ENCODE assay signal across 9 cellular contexts in genomic region chr17:68377771-68378201, GRCh38.
DNase-seq lines count a peak whose midpoint lies in the region; ATAC-seq and TF ChIP-seq lines count a peak whose summit lies in the region.
"Had no signal": no experiment of that assay in that cellular context is flagged by ENCODE, and none has a peak within 500 bp of the region (broad histone marks: within the 10 kb centered on the region; RNA-seq: fewer than 3 reads in every experiment).

No MANE protein-coding gene starts in this region.

- H3K27me3 ChIP-seq in mucosa of stomach (ENCODE audit: control insufficient read depth, insufficient read depth, low read length) (no peaks in the 10 kb centered on the region), tibial artery (no peaks in the 10 kb centered on the region)

- peaks cover 7% of the 10 kb centered on the region for H3K36me3 Mint-ChIP-seq in activated naive CD8-positive, alpha-beta T cell
- H3K36me3 Mint-ChIP-seq in activated naive CD8-positive, alpha-beta T cell treated with anti-CD3 and anti-CD28 coated beads for 36 hours = no peaks in the 10 kb centered on the region
- H3K36me3 Mint-ChIP-seq in activated CD4-positive, alpha-beta memory T cell treated with anti-CD3 and anti-CD28 coated beads for 36 hours = peaks cover 2% of the 10 kb centered on the region

- POLR2A ChIA-PET in activated CD4-positive, alpha-beta memory T cell treated with anti-CD3 and anti-CD28 coated beads for 36 hours (lab: Charles Lee) = no interaction called here

- peaks cover 1% of the 10 kb centered on the region for H3K4me1 Mint-ChIP-seq in activated naive CD8-positive, alpha-beta T cell (ENCODE audit: low read depth)
- peaks cover under 1% of the 10 kb centered on the region for H3K4me1 Mint-ChIP-seq in activated naive CD8-positive, alpha-beta T cell treated with anti-CD3 and anti-CD28 coated beads for 36 hours
- H3K4me1 Mint-ChIP-seq in activated CD4-positive, alpha-beta memory T cell treated with anti-CD3 and anti-CD28 coated beads for 36 hours (ENCODE audit: low read depth) = peaks cover 7% of the 10 kb centered on the region

- H3K4me3 ChIP-seq in choroid plexus epithelial cell (ENCODE audit: low read depth, low read length) (peak overlapping the region; percentile 22), mucosa of stomach (ENCODE audit: low read length) (no peak overlapping the region), tibial artery (no peak overlapping the region)

- no peak for DNase-seq in activated naive CD8-positive, alpha-beta T cell treated with anti-CD3 and anti-CD28 coated beads for 36 hours
- DNase-seq in choroid plexus epithelial cell (ENCODE audit: low read depth) (no peak), tibial artery (no peak), NCI-H1436 treated with DMSO at 0.1 percent for 48 hours (lab: John Stamatoyannopoulos, UW) (no peak)
- no peak for DNase-seq in activated CD4-positive, alpha-beta memory T cell treated with anti-CD3 and anti-CD28 coated beads for 36 hours
- DNase-seq: activated CD4-positive, alpha-beta T cell treated with anti-CD3 and anti-CD28 coated beads for 4 hours had no signal

- H3K4me3 Mint-ChIP-seq in activated naive CD8-positive, alpha-beta T cell = no peak overlapping the region
- no peak overlapping the region for H3K4me3 Mint-ChIP-seq in activated naive CD8-positive, alpha-beta T cell treated with anti-CD3 and anti-CD28 coated beads for 36 hours
- H3K4me3 Mint-ChIP-seq in activated CD4-positive, alpha-beta memory T cell treated with anti-CD3 and anti-CD28 coated beads for 36 hours = no peak overlapping the region

- no peak for ATAC-seq in HG03469 (IDR thresholded peaks at IDR 0.05; ENCODE audit: unreplicated experiment)

- H3K4me1 ChIP-seq in mucosa of stomach (ENCODE audit: control insufficient read depth, insufficient read depth, low read length) (peaks cover 20% of the 10 kb centered on the region), tibial artery (peaks cover 0 to 21% (median 14%) of the 10 kb centered on the region in 4 donors)

- H3K9ac ChIP-seq in mucosa of stomach (ENCODE audit: low read length) = peak overlapping the region; percentile 50

- H3K9me3 ChIP-seq in mucosa of stomach (ENCODE audit: control insufficient read depth, low read length) (no peaks in the 10 kb centered on the region), tibial artery (no peaks in the 10 kb centered on the region)

- H3K27me3 Mint-ChIP-seq in activated naive CD8-positive, alpha-beta T cell = no peaks in the 10 kb centered on the region
- H3K27me3 Mint-ChIP-seq in activated naive CD8-positive, alpha-beta T cell treated with anti-CD3 and anti-CD28 coated beads for 36 hours = no peaks in the 10 kb centered on the region
- H3K27me3 Mint-ChIP-seq in activated CD4-positive, alpha-beta memory T cell treated with anti-CD3 and anti-CD28 coated beads for 36 hours = no peaks in the 10 kb centered on the region

- H3K9me3 Mint-ChIP-seq in activated naive CD8-positive, alpha-beta T cell (ENCODE audit: low read depth) = no peaks in the 10 kb centered on the region
- no peaks in the 10 kb centered on the region for H3K9me3 Mint-ChIP-seq in activated naive CD8-positive, alpha-beta T cell treated with anti-CD3 and anti-CD28 coated beads for 36 hours
- no peaks in the 10 kb centered on the region for H3K9me3 Mint-ChIP-seq in activated CD4-positive, alpha-beta memory T cell treated with anti-CD3 and anti-CD28 coated beads for 36 hours

- intact Hi-C loops in tibial artery (cut with DNase I; ENCODE audit: low total_unique reads) = no loop called here
- intact Hi-C loops in activated CD4-positive, alpha-beta memory T cell treated with anti-CD3 and anti-CD28 coated beads for 36 hours (cut with micrococcal nuclease) = no loop called here

- TF ChIP-seq CTCF in choroid plexus epithelial cell (conservative IDR thresholded peaks at IDR 0.05; ENCODE audit: low read depth, low read length) (no peak), tibial artery (IDR thresholded peaks at IDR 0.05) (no peak)

- peak overlapping the region; percentile 80 for H3K27ac ChIP-seq in tibial artery

- CTCF ChIA-PET in activated CD4-positive, alpha-beta memory T cell treated with anti-CD3 and anti-CD28 coated beads for 36 hours (lab: Charles Lee) = no interaction called here

- H3K36me3 ChIP-seq in mucosa of stomach (ENCODE audit: control insufficient read depth, insufficient read depth, low read length) (no peaks in the 10 kb centered on the region), tibial artery (no peaks in the 10 kb centered on the region)

- peak overlapping the region; percentile 64 for H3K27ac Mint-ChIP-seq in activated naive CD8-positive, alpha-beta T cell
- no peak overlapping the region for H3K27ac Mint-ChIP-seq in activated naive CD8-positive, alpha-beta T cell treated with anti-CD3 and anti-CD28 coated beads for 36 hours
- H3K27ac Mint-ChIP-seq in activated CD4-positive, alpha-beta memory T cell treated with anti-CD3 and anti-CD28 coated beads for 36 hours = no peak overlapping the region
